ENCODE assay signal across 28 cellular contexts in the genomic region with DNA sequence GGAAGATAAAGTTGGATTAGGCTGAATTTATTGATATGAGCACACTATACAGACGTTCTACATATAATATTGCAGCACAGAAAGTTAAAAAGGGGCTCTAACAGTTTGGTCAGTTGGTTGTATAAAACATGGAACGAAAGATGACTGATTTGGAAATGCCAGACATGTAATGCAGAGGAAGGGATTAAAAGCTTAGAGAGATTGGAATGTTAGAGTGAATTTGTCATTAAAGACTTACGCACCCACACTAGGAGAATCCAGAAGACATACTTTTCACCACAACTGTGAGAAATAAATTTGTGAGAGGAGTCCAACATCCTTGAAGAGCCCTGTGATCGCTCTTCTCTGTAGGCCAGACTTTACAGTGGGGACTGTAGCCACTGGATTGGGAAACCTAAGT.
DNase-seq lines count a peak whose midpoint lies in the region; ATAC-seq, FAIRE-seq and TF ChIP-seq lines count a peak whose summit lies in the region.
"Had no signal": no experiment of that assay in that cellular context is flagged by ENCODE, and none has a peak within 500 bp of the region (broad histone marks: within the 10 kb centered on the region; RNA-seq: fewer than 3 reads in every experiment).

No MANE protein-coding gene starts in this region.

- no peak overlapping the region for H2AFZ ChIP-seq in smooth muscle cell (ENCODE audit: low read depth)

- no peak for TF ChIP-seq CTCF in D721Med (IDR thresholded peaks at IDR 0.05; ENCODE audit: insufficient read depth, missing control alignments)
- no peak for TF ChIP-seq CTCF in retinal pigment epithelial cell (conservative IDR thresholded peaks at IDR 0.05; ENCODE audit: low read depth, low read length)
- no peak for TF ChIP-seq CTCF in smooth muscle cell (IDR thresholded peaks at IDR 0.05; ENCODE audit: borderline replicate concordance, insufficient read depth, poor library complexity, severe bottlenecking)

- ATAC-seq in GM18868 (IDR thresholded peaks at IDR 0.05; ENCODE audit: unreplicated experiment), result no peak
- ATAC-seq: CD8-positive, alpha-beta T cell; GM12878 had no signal

- no peaks in the 10 kb centered on the region for H4K20me1 ChIP-seq in smooth muscle cell (ENCODE audit: low read depth)
- H4K20me1 ChIP-seq: BLaER1 treated with 17β-estradiol and CSF1 and Interleukin-3, amounts not matched to agents 10 nM and 100 nM had no signal

- no peaks in the 10 kb centered on the region for H3K27me3 ChIP-seq in smooth muscle cell (ENCODE audit: low read depth)
- H3K27me3 ChIP-seq: BLaER1 treated with 17β-estradiol and CSF1 and Interleukin-3, amounts not matched to agents 10 nM and 100 nM had no signal

- H3K27ac ChIP-seq in smooth muscle cell (ENCODE audit: low read depth), result peak overlapping the region; percentile 62
- H3K27ac ChIP-seq: BLaER1 treated with 17β-estradiol and CSF1 and Interleukin-3, amounts not matched to agents 10 nM and 100 nM; C4-2B had no signal

- H3K4me3 ChIP-seq in retinal pigment epithelial cell (ENCODE audit: low read length), result no peak overlapping the region
- no peak overlapping the region for H3K4me3 ChIP-seq in smooth muscle cell
- H3K4me3 ChIP-seq: BLaER1 treated with 17β-estradiol and CSF1 and Interleukin-3, amounts not matched to agents 10 nM and 100 nM; GM12878 had no signal

- H3K9ac ChIP-seq in smooth muscle cell (ENCODE audit: low read depth), result peak overlapping the region; percentile 4
- H3K9ac ChIP-seq: BLaER1 treated with 17β-estradiol and CSF1 and Interleukin-3, amounts not matched to agents 10 nM and 100 nM had no signal

- H3F3A ChIP-seq in smooth muscle cell (ENCODE audit: low read depth), result no peaks in the 10 kb centered on the region

- no peak for DNase-seq in D721Med (ENCODE audit: insufficient read length, low spot score)
- DNase-seq in NCI-H82 treated with DMSO at 0.1 percent for 48 hours (lab: John Stamatoyannopoulos, UW; ENCODE audit: unreplicated experiment), result peak; percentile 20
- DNase-seq in retinal pigment epithelial cell (ENCODE audit: low read depth), result peak; percentile 88
- no peak for DNase-seq in smooth muscle cell (lab: John Stamatoyannopoulos, UW; ENCODE audit: unreplicated experiment)
- DNase-seq in stimulated activated CD4-positive, alpha-beta T cell treated with anti-CD3 and anti-CD28 coated beads, Interleukin-12 subunit alpha, Interleukin-12 subunit beta, amount 100 ng/mL, for 4 hours, result no peak
- DNase-seq in activated gamma-delta T cell (lab: John Stamatoyannopoulos, UW), result no peak
- no peak for DNase-seq in NCI-H1930 (lab: John Stamatoyannopoulos, UW)
- DNase-seq: 8988T; AML-193; Caco-2; Calu3; CD4-positive, alpha-beta T cell; CD8-positive, alpha-beta T cell; DMS 273 treated with DMSO at 0.1 percent for 48 hours; DMS153; DMS53; DMS79; DND-41; EL; GDM1 had no signal

- peak overlapping the region; percentile 52 for H3K4me2 ChIP-seq in smooth muscle cell
- H3K4me2 ChIP-seq: BLaER1 treated with 17β-estradiol and CSF1 and Interleukin-3, amounts not matched to agents 10 nM and 100 nM had no signal

- FAIRE-seq in D721Med (lab: Jason Lieb, UNC), result peak; percentile 29
- FAIRE-seq: A204.1, GM12878, GM12892, GM18507, GM19239 had no signal

- no peaks in the 10 kb centered on the region for H3K36me3 ChIP-seq in smooth muscle cell (ENCODE audit: low read depth)
- H3K36me3 ChIP-seq: BLaER1 treated with 17β-estradiol and CSF1 and Interleukin-3, amounts not matched to agents 10 nM and 100 nM had no signal

- peaks cover 3% of the 10 kb centered on the region for H3K4me1 ChIP-seq in smooth muscle cell (ENCODE audit: low read depth)
- H3K4me1 ChIP-seq: BLaER1 treated with 17β-estradiol and CSF1 and Interleukin-3, amounts not matched to agents 10 nM and 100 nM; Caco-2 had no signal

- 15% methylated on average over 4 of the region's 4 CpGs for WGBS in smooth muscle cell (ENCODE audit: low lambda C conversion rate)

- no peaks in the 10 kb centered on the region for H3K9me3 ChIP-seq in smooth muscle cell (replicated peaks; ENCODE audit: low read depth)
- H3K9me3 ChIP-seq: BLaER1 treated with 17β-estradiol and CSF1 and Interleukin-3, amounts not matched to agents 10 nM and 100 nM; Caco-2 had no signal

- H3K79me2 ChIP-seq in smooth muscle cell (ENCODE audit: low read depth), result no peaks in the 10 kb centered on the region

Comparison
In these comparisons a context has a peak if more than half of its experiments do, and no peak if none do; other contexts are left out.
1. DNase-seq: peak in NCI-H82 treated with DMSO at 0.1 percent for 48 hours (single experiment) and retinal pigment epithelial cell (single experiment); none in D721Med (single experiment), smooth muscle cell (single experiment), stimulated activated CD4-positive, alpha-beta T cell treated with anti-CD3 and anti-CD28 coated beads, Interleukin-12 subunit alpha, Interleukin-12 subunit beta, amount 100 ng/mL, for 4 hours (single experiment), activated gamma-delta T cell (single experiment) and NCI-H1930 (0 of 2).